23 cellular contexts compared by ENCODE assay signal in genomic region chr1:116861137-116861536, GRCh38.
"Had no signal": no experiment of that assay in that cellular context is flagged by ENCODE, and none has a peak within 500 bp of the region (broad histone marks: within the 10 kb centered on the region; RNA-seq: fewer than 3 reads in every experiment).

No MANE protein-coding gene starts in this region.

- FAIRE-seq: colon, endometrium had no signal

- H3K27me3 Mint-ChIP-seq: activated CD4-positive, alpha-beta T cell treated with anti-CD3 and anti-CD28 coated beads for 36 hours; activated naive CD8-positive, alpha-beta T cell; T-cell had no signal

- H3K36me3 Mint-ChIP-seq: activated naive CD8-positive, alpha-beta T cell; natural killer cell; T-cell had no signal

- H3K4me3 ChIP-seq: thoracic aorta, upper lobe of left lung, vagina had no signal

- H3K9me3 ChIP-seq: thoracic aorta, vagina had no signal

- H3K4me1 ChIP-seq: upper lobe of left lung, vagina had no signal

- H3K27ac Mint-ChIP-seq: activated CD4-positive, alpha-beta T cell treated with anti-CD3 and anti-CD28 coated beads for 36 hours; activated naive CD8-positive, alpha-beta T cell; activated T-cell treated with anti-CD3 and anti-CD28 coated beads, Interleukin-2, amount 50 U/mL, for 72 hours; natural killer cell; T-cell had no signal

- DNase-seq: activated CD4-positive, alpha-beta T cell treated with anti-CD3 and anti-CD28 coated beads for 36 hours; activated CD4-positive, alpha-beta T cell treated with anti-CD3 and anti-CD28 coated beads, Interleukin-2, amount 50 U/mL, for 4 hours; activated CD4-positive, CD25-positive, alpha-beta regulatory T cell; activated naive CD4-positive, alpha-beta T cell treated with Interleukin-2 at 50 U/mL for 16 hours; activated T-cell treated with anti-CD3 and anti-CD28 coated beads for 4 hours; activated T-cell treated with anti-CD3 and anti-CD28 coated beads, Interleukin-2, amount 50 U/mL, for 72 hours; anterior cingulate cortex; dermis blood vessel endothelial cell; effector CD4-positive, alpha-beta T cell; head of caudate nucleus; hippocampal formation; natural killer cell; posterior cingulate gyrus; right cardiac atrium; stimulated activated CD4-positive, alpha-beta T cell treated with anti-CD3 and anti-CD28 coated beads, Interleukin-4, amount 100 ng/mL, for 1 hour; stimulated activated naive CD8-positive, alpha-beta T cell treated with anti-CD3 and anti-CD28 coated beads, Interleukin-15, Interleukin-2, amounts not matched to agents 100 U/mL and 50 U/mL, for 24 hours; T-cell; upper lobe of left lung had no signal

- H3K27me3 ChIP-seq: upper lobe of left lung, vagina had no signal

- H3K36me3 ChIP-seq: thoracic aorta, upper lobe of left lung, vagina had no signal

- H3K9me3 Mint-ChIP-seq: activated T-cell treated with anti-CD3 and anti-CD28 coated beads, Interleukin-2, amount 50 U/mL, for 72 hours; natural killer cell; T-cell had no signal

- ATAC-seq: activated CD4-positive, alpha-beta T cell treated with anti-CD3 and anti-CD28 coated beads for 36 hours; activated T-cell treated with anti-CD3 and anti-CD28 coated beads, Interleukin-2, amount 50 U/mL, for 72 hours; natural killer cell; right cardiac atrium; stimulated activated naive CD8-positive, alpha-beta T cell treated with anti-CD3 and anti-CD28 coated beads, Interleukin-15, Interleukin-2, amounts not matched to agents 100 U/mL and 50 U/mL, for 24 hours; T-cell had no signal

- H3K27ac ChIP-seq: thoracic aorta, upper lobe of left lung, vagina had no signal

- H3K4me1 Mint-ChIP-seq: activated CD4-positive, alpha-beta T cell treated with anti-CD3 and anti-CD28 coated beads for 36 hours; natural killer cell; T-cell had no signal

- H3K4me3 Mint-ChIP-seq: activated CD4-positive, alpha-beta T cell treated with anti-CD3 and anti-CD28 coated beads for 36 hours; activated naive CD8-positive, alpha-beta T cell; activated T-cell treated with anti-CD3 and anti-CD28 coated beads, Interleukin-2, amount 50 U/mL, for 72 hours; natural killer cell; T-cell had no signal
